10 cellular contexts compared by ENCODE assay signal in the genomic region with DNA sequence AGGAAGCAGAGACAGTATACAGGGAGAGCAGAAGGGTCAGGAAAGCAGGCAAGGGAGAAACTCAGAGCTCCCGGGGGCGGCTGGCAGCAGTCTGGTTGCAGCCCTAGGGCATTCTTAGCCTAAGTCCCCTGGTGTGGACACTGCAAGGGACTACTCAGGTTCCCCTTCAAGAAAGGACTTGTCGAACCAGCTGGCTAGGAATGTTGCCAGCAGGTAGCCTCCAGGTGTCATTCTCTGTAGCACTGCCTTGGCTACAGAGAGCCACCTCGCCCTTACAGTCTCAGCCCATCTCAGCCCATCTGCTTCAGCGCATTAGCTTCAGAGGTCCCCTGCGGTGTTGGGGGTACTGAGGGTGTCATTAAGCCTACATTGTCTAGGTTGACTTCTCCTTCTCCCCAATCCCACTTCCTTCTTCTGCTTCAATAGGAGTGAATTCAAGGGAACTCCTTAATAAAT. TPM values are rescaled to one million over a fixed set of nuclear protein-coding genes. Genes with fewer than 3 reads are reported as not detected.
DNase-seq lines count a peak whose midpoint lies in the region; ATAC-seq and TF ChIP-seq lines count a peak whose summit lies in the region.
"Had no signal": no experiment of that assay in that cellular context is flagged by ENCODE, and none has a peak within 500 bp of the region (broad histone marks: within the 10 kb centered on the region; RNA-seq: fewer than 3 reads in every experiment).

No MANE protein-coding gene starts in this region.

- H3K4me1 Mint-ChIP-seq in activated CD4-positive, alpha-beta T cell treated with anti-CD3 and anti-CD28 coated beads for 36 hours: peaks cover 62% of the 10 kb centered on the region

- H3K27ac Mint-ChIP-seq in activated CD4-positive, alpha-beta T cell treated with anti-CD3 and anti-CD28 coated beads for 36 hours: peak overlapping the region; percentile 68

- H3K9me3 Mint-ChIP-seq in activated CD4-positive, alpha-beta T cell treated with anti-CD3 and anti-CD28 coated beads for 36 hours (ENCODE audit: low read depth): no peaks in the 10 kb centered on the region

- no peaks in the 10 kb centered on the region for H4K20me1 ChIP-seq in mammary epithelial cell (ENCODE audit: insufficient read depth, low read length)
- H4K20me1 ChIP-seq in smooth muscle cell (ENCODE audit: low read depth): no peaks in the 10 kb centered on the region

- H3K27me3 Mint-ChIP-seq in activated CD4-positive, alpha-beta T cell treated with anti-CD3 and anti-CD28 coated beads for 36 hours: no peaks in the 10 kb centered on the region

- POLR2A ChIA-PET in activated CD4-positive, alpha-beta T cell treated with anti-CD3 and anti-CD28 coated beads for 36 hours (lab: Charles Lee): no interaction called here

- peak overlapping the region; percentile 84 for H2AFZ ChIP-seq in mammary epithelial cell (ENCODE audit: low read depth, low read length)
- peak overlapping the region; percentile 74 for H2AFZ ChIP-seq in smooth muscle cell (ENCODE audit: low read depth)

- no peak overlapping the region for H3K4me3 ChIP-seq in mammary epithelial cell (replicated peaks in 1 of 3; ENCODE audit: insufficient read depth in 1 of 3, low read depth in 2 of 3, low read length in 3 of 3)
- H3K4me3 ChIP-seq in smooth muscle cell: no peak overlapping the region
- no peak overlapping the region for H3K4me3 ChIP-seq in vagina
- no peak overlapping the region for H3K4me3 ChIP-seq in BE2C (ENCODE audit: low read depth, low read length)
- H3K4me3 ChIP-seq: pancreas had no signal

- CTCF ChIA-PET in activated CD4-positive, alpha-beta T cell treated with anti-CD3 and anti-CD28 coated beads for 36 hours (lab: Charles Lee): interaction anchor here (0.6 to 2.0 kb wide), 5 partner anchors 11 to 585 kb away, joined by 3 to 10 read pairs (median 6); no protein-coding TSS in a partner anchor
- CTCF ChIA-PET in mammary epithelial cell (lab: Charles Lee; ENCODE audit: low non-redundant PET): interaction anchor here (0.6 kb wide), 1 partner anchor 368 kb away, joined by 3 read pairs; no protein-coding TSS in a partner anchor

- peaks cover 19% of the 10 kb centered on the region for H3F3A ChIP-seq in smooth muscle cell (ENCODE audit: low read depth)

- H3K27ac ChIP-seq in mammary epithelial cell (ENCODE audit: insufficient read depth, low read depth, low read length): no peak overlapping the region
- H3K27ac ChIP-seq in smooth muscle cell (ENCODE audit: low read depth): no peak overlapping the region
- no peak overlapping the region for H3K27ac ChIP-seq in vagina
- H3K27ac ChIP-seq: pancreas had no signal

- H3K9me3 ChIP-seq in mammary epithelial cell (replicated peaks; ENCODE audit: insufficient read depth, low read length) (no peaks in the 10 kb centered on the region), smooth muscle cell (replicated peaks; ENCODE audit: low read depth) (no peaks in the 10 kb centered on the region), vagina (no peaks in the 10 kb centered on the region), BE2C (no peaks in the 10 kb centered on the region)
- H3K9me3 ChIP-seq: pancreas had no signal

- no peak for TF ChIP-seq POLR2A in vagina (IDR thresholded peaks at IDR 0.05)

- dilution Hi-C loops in mammary epithelial cell (cut with HindIII; ENCODE audit: low sequenced_read_pairs): loop anchor here (5.0 kb wide), 1 partner anchor 47 kb away; no protein-coding TSS in a partner anchor

- BruUV-seq in mammary epithelial cell (replicated peaks; lab: Mats Ljungman, UMichigan): no TSS peak

- TF ChIP-seq CTCF in mammary epithelial cell (conservative IDR thresholded peaks at IDR 0.05 in 1 of 2, IDR thresholded peaks at IDR 0.05 in 1 of 2; ENCODE audit: extremely low read depth in 1 of 2, insufficient read depth in 1 of 2, low read depth in 1 of 2, low read length in 2 of 2) (no peak), smooth muscle cell (IDR thresholded peaks at IDR 0.05; ENCODE audit: borderline replicate concordance, insufficient read depth, poor library complexity, severe bottlenecking) (no peak), vagina (IDR thresholded peaks at IDR 0.05) (no peak), BE2C (IDR thresholded peaks at IDR 0.05; ENCODE audit: low read depth, low read length) (no peak)

- peak; percentile 43 for DNase-seq in activated CD4-positive, alpha-beta T cell treated with anti-CD3 and anti-CD28 coated beads for 36 hours
- DNase-seq in activated CD4-positive, alpha-beta T cell treated with anti-CD3 and anti-CD28 coated beads for 1 hour: no peak
- peak; percentile 77 for DNase-seq in NCI-H524 treated with DMSO at 0.1 percent for 48 hours (lab: John Stamatoyannopoulos, UW)
- peak; percentile 75 for DNase-seq in mammary epithelial cell
- no peak for DNase-seq in smooth muscle cell (lab: John Stamatoyannopoulos, UW; ENCODE audit: unreplicated experiment)
- no peak for DNase-seq in vagina (ENCODE audit: extremely low spot score in 2 of 2)
- DNase-seq in GM03348 (ENCODE audit: low spot score): no peak
- no peak for DNase-seq in BE2C
- DNase-seq: pancreas had no signal

- H3K4me2 ChIP-seq in mammary epithelial cell (ENCODE audit: insufficient read depth, low read depth, low read length): peak overlapping the region; percentile 50
- no peak overlapping the region for H3K4me2 ChIP-seq in smooth muscle cell

- H3K9ac ChIP-seq in mammary epithelial cell (ENCODE audit: insufficient read depth, low read length) (no peak overlapping the region), smooth muscle cell (ENCODE audit: low read depth) (no peak overlapping the region)

- 10% methylated on average over 3 of the region's 6 CpGs for WGBS in mammary epithelial cell (ENCODE audit: low coverage, missing lambda C conversion rate)
- 68% methylated on average over 6 of the region's 6 CpGs for WGBS in smooth muscle cell (ENCODE audit: low lambda C conversion rate)

- peaks cover 2% of the 10 kb centered on the region for H3K36me3 Mint-ChIP-seq in activated CD4-positive, alpha-beta T cell treated with anti-CD3 and anti-CD28 coated beads for 36 hours (ENCODE audit: low read depth)

- intact Hi-C loops in activated CD4-positive, alpha-beta T cell treated with anti-CD3 and anti-CD28 coated beads for 36 hours (cut with DNase I, micrococcal nuclease): no loop called here
- intact Hi-C loops in mammary epithelial cell (cut with micrococcal nuclease): no loop called here
- intact Hi-C loops in vagina (cut with DNase I): no loop called here

- H3K79me2 ChIP-seq in mammary epithelial cell (ENCODE audit: insufficient read depth, low read length) (no peaks in the 10 kb centered on the region), smooth muscle cell (ENCODE audit: low read depth) (no peaks in the 10 kb centered on the region)

- in situ Hi-C loops in mammary epithelial cell (cut with MboI; ENCODE audit: low sequenced_read_pairs in 2 of 2): loop anchor here in 1 of 2 donors (25.0 kb wide), 1 partner anchor 407 kb away; no protein-coding TSS in a partner anchor

- H3K36me3 ChIP-seq in mammary epithelial cell (ENCODE audit: insufficient read depth, low read length) (no peaks in the 10 kb centered on the region), smooth muscle cell (ENCODE audit: low read depth) (no peaks in the 10 kb centered on the region), vagina (no peaks in the 10 kb centered on the region), BE2C (no peaks in the 10 kb centered on the region)
- H3K36me3 ChIP-seq: pancreas had no signal

- H3K4me3 Mint-ChIP-seq in activated CD4-positive, alpha-beta T cell treated with anti-CD3 and anti-CD28 coated beads for 36 hours: peak overlapping the region; percentile 13

- ATAC-seq in activated CD4-positive, alpha-beta T cell treated with anti-CD3 and anti-CD28 coated beads for 36 hours: peak; percentile 25
- ATAC-seq: Right ventricle myocardium inferior had no signal

- H3K4me1 ChIP-seq in mammary epithelial cell (ENCODE audit: insufficient read depth, low read length) (peaks cover 40% of the 10 kb centered on the region), smooth muscle cell (ENCODE audit: low read depth) (peaks cover 3% of the 10 kb centered on the region), vagina (peaks cover 23% of the 10 kb centered on the region), BE2C (no peaks in the 10 kb centered on the region)

- H3K27me3 ChIP-seq in mammary epithelial cell (ENCODE audit: insufficient read depth, low read length): no peaks in the 10 kb centered on the region
- no peaks in the 10 kb centered on the region for H3K27me3 ChIP-seq in smooth muscle cell (ENCODE audit: low read depth)
- no peaks in the 10 kb centered on the region for H3K27me3 ChIP-seq in vagina
- no peaks in the 10 kb centered on the region for H3K27me3 ChIP-seq in BE2C
- H3K27me3 ChIP-seq: pancreas had no signal

RNA-seq across cellular contexts. Expression of a gene that starts 11.3 kb away (rescaled TPM):
- 1,000 to 10,000 TPM; 2,345 to 2,742 TPM for total RNA-seq in activated CD4-positive, alpha-beta T cell treated with anti-CD3 and anti-CD28 coated beads for 36 hours
- total RNA-seq in mammary epithelial cell (1,000 to 10,000 TPM; 3,165 to 4,185 TPM), smooth muscle cell (7,008 and 8,051 TPM in 2 replicates), vagina (2,211 TPM)
- polyA plus RNA-seq in mammary epithelial cell (9,658 TPM), smooth muscle cell (5,467 and 5,517 TPM in 2 replicates)
- polyA minus RNA-seq in mammary epithelial cell: 1,882 TPM
- polyA plus RNA-seq in BE2C (2012; ENCODE audit: insufficient read depth, insufficient read length, low read depth): 925 TPM

RNA-seq across cellular contexts. Expression of a gene that starts 13.3 kb away (rescaled TPM):
- total RNA-seq in activated CD4-positive, alpha-beta T cell treated with anti-CD3 and anti-CD28 coated beads for 36 hours: 10 to 100 TPM; 37.2 to 42.2 TPM
- total RNA-seq in mammary epithelial cell: 10 to 100 TPM in 1 of 2 donors, 1 to 10 TPM in 1; 9.7 to 20.7 TPM
- 11.5 TPM for polyA plus RNA-seq in mammary epithelial cell
- polyA minus RNA-seq in mammary epithelial cell: 16.4 TPM
- 0.31 TPM in 1 of 2 replicates, not detected in the other for total RNA-seq in smooth muscle cell
- polyA plus RNA-seq in smooth muscle cell: 0.11 and 1.1 TPM in 2 replicates
- total RNA-seq in vagina: 5.4 TPM
- not detected for polyA plus RNA-seq in BE2C (2012; ENCODE audit: insufficient read depth, insufficient read length, low read depth)

Comparison
In these comparisons a context has a peak if more than half of its experiments do, and no peak if none do; other contexts are left out.
1. DNase-seq: peak in activated CD4-positive, alpha-beta T cell treated with anti-CD3 and anti-CD28 coated beads for 36 hours (single experiment), NCI-H524 treated with DMSO at 0.1 percent for 48 hours (single experiment) and mammary epithelial cell (single experiment); none in activated CD4-positive, alpha-beta T cell treated with anti-CD3 and anti-CD28 coated beads for 1 hour (single experiment), smooth muscle cell (single experiment), vagina (0 of 2), GM03348 (single experiment) and BE2C (single experiment).